In the genomic region with DNA sequence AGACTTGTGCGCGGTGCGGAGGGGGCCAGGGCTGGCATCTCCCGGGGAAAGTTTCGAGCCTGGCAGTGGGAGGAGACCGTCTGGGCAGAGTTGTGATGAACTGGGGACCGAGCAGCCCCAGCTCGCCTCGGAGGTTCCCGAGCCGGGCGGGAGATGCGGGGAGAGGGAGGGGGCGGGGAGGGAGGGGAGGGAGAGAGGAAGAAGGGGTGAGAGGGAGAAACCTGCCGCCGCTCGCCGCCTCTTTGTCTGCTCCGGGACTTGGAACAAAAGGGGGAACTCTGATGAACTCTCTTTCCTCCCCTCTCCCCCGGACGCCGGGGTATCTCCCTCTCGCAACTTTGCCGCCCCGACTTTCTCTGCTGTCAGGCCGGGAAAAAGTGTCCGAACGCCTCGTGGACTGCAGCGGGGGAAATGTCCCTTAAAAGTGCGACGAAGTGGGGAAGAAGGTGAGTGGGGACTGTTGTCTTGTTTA, we compare ENCODE assay signal across 8 cellular contexts.
A peak's percentile ranks its signal among the peaks of the same experiment; 100 is the strongest.
DNase-seq lines count a peak whose midpoint lies in the region; ATAC-seq, FAIRE-seq and TF ChIP-seq lines count a peak whose summit lies in the region.

No MANE protein-coding gene starts in this region.

- intact Hi-C loops in pancreas (cut with DNase I): no loop called here

- ATAC-seq in pancreas: peak; percentile 43 to 62 (median 46)
- no peak for ATAC-seq in GM21423 (IDR thresholded peaks at IDR 0.05; ENCODE audit: unreplicated experiment)

- H3K4me3 ChIP-seq in fibroblast of pulmonary artery (replicated peaks; ENCODE audit: low read depth, low read length): peak overlapping the region; percentile 69
- H3K4me3 ChIP-seq in pancreas: peak overlapping the region; percentile 19 to 48 (median 30)

- FAIRE-seq in pancreas (lab: Jason Lieb, UNC): no peak

- H3K36me3 ChIP-seq in pancreas: no peaks in the 10 kb centered on the region

- no peaks in the 10 kb centered on the region for H3K9me3 ChIP-seq in pancreas

- peak; percentile 34 for DNase-seq in ELF-1 (ENCODE audit: low read depth, low spot score)
- DNase-seq in NCI-H774 (lab: John Stamatoyannopoulos, UW): peak; percentile 15
- DNase-seq in fibroblast of pulmonary artery (ENCODE audit: low read depth): peak; percentile 25
- DNase-seq in pancreas: peak in 4 of 6 donors; percentile 25 to 62 (median 38)
- DNase-seq in HuH-7.5 (ENCODE audit: low spot score): no peak
- no peak for DNase-seq in NAMALWA (ENCODE audit: low spot score)
- no peak for DNase-seq in activated CD4-positive, alpha-beta T cell treated with anti-CD3 and anti-CD28 coated beads, Interleukin-2, amount 50 U/mL, for 48 hours

- TF ChIP-seq CTCF in fibroblast of pulmonary artery (IDR thresholded peaks at IDR 0.05; ENCODE audit: low read length, missing control alignments): no peak
- no peak for TF ChIP-seq CTCF in pancreas (IDR thresholded peaks at IDR 0.05)

- peaks cover 0 to 7% (median 0%) of the 10 kb centered on the region in 3 donors for H3K4me1 ChIP-seq in pancreas

- H3K27ac ChIP-seq in pancreas: no peak overlapping the region

- 1 to 3% methylated on average over 27 to 31 of the region's 32 CpGs for WGBS in pancreas, 2 donors

- no peaks in the 10 kb centered on the region for H3K27me3 ChIP-seq in pancreas

Comparison
In these comparisons a context has a peak if more than half of its experiments do, and no peak if none do; other contexts are left out.
1. DNase-seq: peak in ELF-1 (single experiment), NCI-H774 (single experiment), fibroblast of pulmonary artery (single experiment) and pancreas (4 of 6); none in HuH-7.5 (single experiment), NAMALWA (single experiment) and activated CD4-positive, alpha-beta T cell treated with anti-CD3 and anti-CD28 coated beads, Interleukin-2, amount 50 U/mL, for 48 hours (0 of 2).